Comparison of ENCODE assay signal across 1 cellular context in the genomic region with DNA sequence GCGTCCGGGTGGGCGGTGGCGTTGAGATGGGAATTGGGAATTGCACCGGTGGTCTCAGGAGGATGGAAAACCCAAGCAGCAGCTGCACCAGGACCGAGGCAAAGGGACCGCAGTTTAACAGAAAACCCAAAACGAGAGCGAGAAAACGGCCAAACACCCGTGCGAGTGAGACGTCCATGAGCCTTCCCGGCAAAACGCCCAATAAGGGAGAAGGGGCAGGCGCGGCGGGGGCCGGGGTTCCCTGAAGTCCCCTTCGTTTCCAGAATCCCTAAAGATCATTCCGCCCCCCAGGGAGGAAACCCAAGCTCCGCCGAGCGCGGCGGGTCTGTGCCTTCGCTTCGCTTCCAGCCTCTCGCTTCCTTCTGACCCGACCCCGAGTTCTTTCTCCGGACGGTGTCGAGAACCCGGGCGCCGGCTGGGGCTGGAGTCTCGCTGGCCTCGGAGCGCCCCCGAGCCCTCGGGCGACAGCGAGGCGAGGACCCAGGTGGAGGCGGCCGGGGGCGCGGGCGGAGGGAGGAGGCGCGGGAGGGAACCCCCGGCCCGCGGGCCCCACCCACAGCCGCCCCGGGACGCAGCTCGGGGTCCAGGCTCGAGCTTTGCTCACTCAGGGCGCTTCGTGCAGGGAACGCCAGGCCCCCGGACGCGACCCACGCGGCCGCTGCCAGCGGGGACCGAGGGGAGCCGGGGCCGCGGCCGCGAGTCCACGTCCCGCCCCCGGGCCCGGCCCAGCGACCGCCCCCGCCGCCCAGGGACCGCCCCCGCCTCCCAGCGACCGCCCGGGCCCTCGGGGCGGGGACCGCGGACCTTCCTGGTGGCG.
A peak's percentile ranks its signal among the peaks of the same experiment; 100 is the strongest.
TF ChIP-seq lines count a peak whose summit lies in the region.

A gene (plus strand): TSS at position 799 of the 817 bp plus-strand sequence. CDS start 691 bp downstream, outside the sequence.

TF ChIP-seq in K562, 482 proteins besides CTCF, POLR2A, EP300 and RAD21 (continued from another document and continues in another):
- TF ChIP-seq, protein P1, sequence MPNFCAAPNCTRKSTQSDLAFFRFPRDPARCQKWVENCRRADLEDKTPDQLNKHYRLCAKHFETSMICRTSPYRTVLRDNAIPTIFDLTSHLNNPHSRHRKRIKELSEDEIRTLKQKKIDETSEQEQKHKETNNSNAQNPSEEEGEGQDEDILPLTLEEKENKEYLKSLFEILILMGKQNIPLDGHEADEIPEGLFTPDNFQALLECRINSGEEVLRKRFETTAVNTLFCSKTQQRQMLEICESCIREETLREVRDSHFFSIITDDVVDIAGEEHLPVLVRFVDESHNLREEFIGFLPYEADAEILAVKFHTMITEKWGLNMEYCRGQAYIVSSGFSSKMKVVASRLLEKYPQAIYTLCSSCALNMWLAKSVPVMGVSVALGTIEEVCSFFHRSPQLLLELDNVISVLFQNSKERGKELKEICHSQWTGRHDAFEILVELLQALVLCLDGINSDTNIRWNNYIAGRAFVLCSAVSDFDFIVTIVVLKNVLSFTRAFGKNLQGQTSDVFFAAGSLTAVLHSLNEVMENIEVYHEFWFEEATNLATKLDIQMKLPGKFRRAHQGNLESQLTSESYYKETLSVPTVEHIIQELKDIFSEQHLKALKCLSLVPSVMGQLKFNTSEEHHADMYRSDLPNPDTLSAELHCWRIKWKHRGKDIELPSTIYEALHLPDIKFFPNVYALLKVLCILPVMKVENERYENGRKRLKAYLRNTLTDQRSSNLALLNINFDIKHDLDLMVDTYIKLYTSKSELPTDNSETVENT (CRISPR knock-in tag; IDR thresholded peaks at IDR 0.05), result peak; percentile 67
- TF ChIP-seq XRCC4 (IDR thresholded peaks at IDR 0.05; ENCODE audit: extremely low read depth, insufficient read depth, insufficient read length) (no peak), POLR2AphosphoS5 (IDR thresholded peaks at IDR 0.05; ENCODE audit: control insufficient read depth, insufficient read depth, low read depth, low read length) (0 out of 2 replicates have a peak, but pooled peaks have one; percentile 59), NCOA6 (IDR thresholded peaks at IDR 0.05) (no peak), TRIM28 (IDR thresholded peaks at IDR 0.05) (no peak), ADNP (tag; IDR thresholded peaks at IDR 0.05) (no peak), ZFX (CRISPR knock-in tag; IDR thresholded peaks at IDR 0.05) (peak; percentile 54), MED1 (CRISPR knock-in tag; IDR thresholded peaks at IDR 0.05; ENCODE audit: borderline replicate concordance) (0 out of 2 replicates have a peak, but pooled peaks have one; percentile 88), SAFB (IDR thresholded peaks at IDR 0.05; ENCODE audit: borderline replicate concordance, low read depth, low read length) (peak; percentile 87), ARID1B (IDR thresholded peaks at IDR 0.05) (no peak), PRMT5 (CRISPR knock-in tag; IDR thresholded peaks at IDR 0.05) (no peak), CEBPG (CRISPR knock-in tag; IDR thresholded peaks at IDR 0.05) (no peak), CEBPG (tag; conservative IDR thresholded peaks at IDR 0.05 in 1 of 2, IDR thresholded peaks at IDR 0.05 in 1 of 2) (no peak), JUN (IDR thresholded peaks at IDR 0.05; ENCODE audit: borderline replicate concordance, low read depth, low read length) (no peak), JUN (CRISPR knock-in tag; IDR thresholded peaks at IDR 0.05; ENCODE audit: borderline replicate concordance) (no peak), ZNF121 (CRISPR knock-in tag; conservative IDR thresholded peaks at IDR 0.05) (no peak), FOXK2 (conservative IDR thresholded peaks at IDR 0.05 in 1 of 2, IDR thresholded peaks at IDR 0.05 in 1 of 2; ENCODE audit: low read depth in 2 of 2) (no peak), TAF1 (IDR thresholded peaks at IDR 0.05; ENCODE audit: control insufficient read depth, extremely low read depth, insufficient read depth, low read length, severe bottlenecking) (peak; percentile 21), PPARD (CRISPR knock-in tag; IDR thresholded peaks at IDR 0.05) (no peak)
- TF ChIP-seq, protein P2, sequence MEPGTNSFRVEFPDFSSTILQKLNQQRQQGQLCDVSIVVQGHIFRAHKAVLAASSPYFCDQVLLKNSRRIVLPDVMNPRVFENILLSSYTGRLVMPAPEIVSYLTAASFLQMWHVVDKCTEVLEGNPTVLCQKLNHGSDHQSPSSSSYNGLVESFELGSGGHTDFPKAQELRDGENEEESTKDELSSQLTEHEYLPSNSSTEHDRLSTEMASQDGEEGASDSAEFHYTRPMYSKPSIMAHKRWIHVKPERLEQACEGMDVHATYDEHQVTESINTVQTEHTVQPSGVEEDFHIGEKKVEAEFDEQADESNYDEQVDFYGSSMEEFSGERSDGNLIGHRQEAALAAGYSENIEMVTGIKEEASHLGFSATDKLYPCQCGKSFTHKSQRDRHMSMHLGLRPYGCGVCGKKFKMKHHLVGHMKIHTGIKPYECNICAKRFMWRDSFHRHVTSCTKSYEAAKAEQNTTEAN (CRISPR knock-in tag; IDR thresholded peaks at IDR 0.05), result no peak
- TF ChIP-seq, protein P3, sequence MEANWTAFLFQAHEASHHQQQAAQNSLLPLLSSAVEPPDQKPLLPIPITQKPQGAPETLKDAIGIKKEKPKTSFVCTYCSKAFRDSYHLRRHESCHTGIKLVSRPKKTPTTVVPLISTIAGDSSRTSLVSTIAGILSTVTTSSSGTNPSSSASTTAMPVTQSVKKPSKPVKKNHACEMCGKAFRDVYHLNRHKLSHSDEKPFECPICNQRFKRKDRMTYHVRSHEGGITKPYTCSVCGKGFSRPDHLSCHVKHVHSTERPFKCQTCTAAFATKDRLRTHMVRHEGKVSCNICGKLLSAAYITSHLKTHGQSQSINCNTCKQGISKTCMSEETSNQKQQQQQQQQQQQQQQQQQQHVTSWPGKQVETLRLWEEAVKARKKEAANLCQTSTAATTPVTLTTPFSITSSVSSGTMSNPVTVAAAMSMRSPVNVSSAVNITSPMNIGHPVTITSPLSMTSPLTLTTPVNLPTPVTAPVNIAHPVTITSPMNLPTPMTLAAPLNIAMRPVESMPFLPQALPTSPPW (CRISPR knock-in tag; IDR thresholded peaks at IDR 0.05), result peak; percentile 89
- TF ChIP-seq, protein P4, sequence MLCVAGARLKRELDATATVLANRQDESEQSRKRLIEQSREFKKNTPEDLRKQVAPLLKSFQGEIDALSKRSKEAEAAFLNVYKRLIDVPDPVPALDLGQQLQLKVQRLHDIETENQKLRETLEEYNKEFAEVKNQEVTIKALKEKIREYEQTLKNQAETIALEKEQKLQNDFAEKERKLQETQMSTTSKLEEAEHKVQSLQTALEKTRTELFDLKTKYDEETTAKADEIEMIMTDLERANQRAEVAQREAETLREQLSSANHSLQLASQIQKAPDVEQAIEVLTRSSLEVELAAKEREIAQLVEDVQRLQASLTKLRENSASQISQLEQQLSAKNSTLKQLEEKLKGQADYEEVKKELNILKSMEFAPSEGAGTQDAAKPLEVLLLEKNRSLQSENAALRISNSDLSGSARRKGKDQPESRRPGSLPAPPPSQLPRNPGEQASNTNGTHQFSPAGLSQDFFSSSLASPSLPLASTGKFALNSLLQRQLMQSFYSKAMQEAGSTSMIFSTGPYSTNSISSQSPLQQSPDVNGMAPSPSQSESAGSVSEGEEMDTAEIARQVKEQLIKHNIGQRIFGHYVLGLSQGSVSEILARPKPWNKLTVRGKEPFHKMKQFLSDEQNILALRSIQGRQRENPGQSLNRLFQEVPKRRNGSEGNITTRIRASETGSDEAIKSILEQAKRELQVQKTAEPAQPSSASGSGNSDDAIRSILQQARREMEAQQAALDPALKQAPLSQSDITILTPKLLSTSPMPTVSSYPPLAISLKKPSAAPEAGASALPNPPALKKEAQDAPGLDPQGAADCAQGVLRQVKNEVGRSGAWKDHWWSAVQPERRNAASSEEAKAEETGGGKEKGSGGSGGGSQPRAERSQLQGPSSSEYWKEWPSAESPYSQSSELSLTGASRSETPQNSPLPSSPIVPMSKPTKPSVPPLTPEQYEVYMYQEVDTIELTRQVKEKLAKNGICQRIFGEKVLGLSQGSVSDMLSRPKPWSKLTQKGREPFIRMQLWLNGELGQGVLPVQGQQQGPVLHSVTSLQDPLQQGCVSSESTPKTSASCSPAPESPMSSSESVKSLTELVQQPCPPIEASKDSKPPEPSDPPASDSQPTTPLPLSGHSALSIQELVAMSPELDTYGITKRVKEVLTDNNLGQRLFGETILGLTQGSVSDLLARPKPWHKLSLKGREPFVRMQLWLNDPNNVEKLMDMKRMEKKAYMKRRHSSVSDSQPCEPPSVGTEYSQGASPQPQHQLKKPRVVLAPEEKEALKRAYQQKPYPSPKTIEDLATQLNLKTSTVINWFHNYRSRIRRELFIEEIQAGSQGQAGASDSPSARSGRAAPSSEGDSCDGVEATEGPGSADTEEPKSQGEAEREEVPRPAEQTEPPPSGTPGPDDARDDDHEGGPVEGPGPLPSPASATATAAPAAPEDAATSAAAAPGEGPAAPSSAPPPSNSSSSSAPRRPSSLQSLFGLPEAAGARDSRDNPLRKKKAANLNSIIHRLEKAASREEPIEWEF (CRISPR knock-in tag; IDR thresholded peaks at IDR 0.05), result no peak
- TF ChIP-seq, protein P5, sequence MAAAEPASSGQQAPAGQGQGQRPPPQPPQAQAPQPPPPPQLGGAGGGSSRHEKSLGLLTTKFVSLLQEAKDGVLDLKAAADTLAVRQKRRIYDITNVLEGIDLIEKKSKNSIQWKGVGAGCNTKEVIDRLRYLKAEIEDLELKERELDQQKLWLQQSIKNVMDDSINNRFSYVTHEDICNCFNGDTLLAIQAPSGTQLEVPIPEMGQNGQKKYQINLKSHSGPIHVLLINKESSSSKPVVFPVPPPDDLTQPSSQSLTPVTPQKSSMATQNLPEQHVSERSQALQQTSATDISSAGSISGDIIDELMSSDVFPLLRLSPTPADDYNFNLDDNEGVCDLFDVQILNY (CRISPR knock-in tag; IDR thresholded peaks at IDR 0.05), result no peak
- TF ChIP-seq, protein P6, sequence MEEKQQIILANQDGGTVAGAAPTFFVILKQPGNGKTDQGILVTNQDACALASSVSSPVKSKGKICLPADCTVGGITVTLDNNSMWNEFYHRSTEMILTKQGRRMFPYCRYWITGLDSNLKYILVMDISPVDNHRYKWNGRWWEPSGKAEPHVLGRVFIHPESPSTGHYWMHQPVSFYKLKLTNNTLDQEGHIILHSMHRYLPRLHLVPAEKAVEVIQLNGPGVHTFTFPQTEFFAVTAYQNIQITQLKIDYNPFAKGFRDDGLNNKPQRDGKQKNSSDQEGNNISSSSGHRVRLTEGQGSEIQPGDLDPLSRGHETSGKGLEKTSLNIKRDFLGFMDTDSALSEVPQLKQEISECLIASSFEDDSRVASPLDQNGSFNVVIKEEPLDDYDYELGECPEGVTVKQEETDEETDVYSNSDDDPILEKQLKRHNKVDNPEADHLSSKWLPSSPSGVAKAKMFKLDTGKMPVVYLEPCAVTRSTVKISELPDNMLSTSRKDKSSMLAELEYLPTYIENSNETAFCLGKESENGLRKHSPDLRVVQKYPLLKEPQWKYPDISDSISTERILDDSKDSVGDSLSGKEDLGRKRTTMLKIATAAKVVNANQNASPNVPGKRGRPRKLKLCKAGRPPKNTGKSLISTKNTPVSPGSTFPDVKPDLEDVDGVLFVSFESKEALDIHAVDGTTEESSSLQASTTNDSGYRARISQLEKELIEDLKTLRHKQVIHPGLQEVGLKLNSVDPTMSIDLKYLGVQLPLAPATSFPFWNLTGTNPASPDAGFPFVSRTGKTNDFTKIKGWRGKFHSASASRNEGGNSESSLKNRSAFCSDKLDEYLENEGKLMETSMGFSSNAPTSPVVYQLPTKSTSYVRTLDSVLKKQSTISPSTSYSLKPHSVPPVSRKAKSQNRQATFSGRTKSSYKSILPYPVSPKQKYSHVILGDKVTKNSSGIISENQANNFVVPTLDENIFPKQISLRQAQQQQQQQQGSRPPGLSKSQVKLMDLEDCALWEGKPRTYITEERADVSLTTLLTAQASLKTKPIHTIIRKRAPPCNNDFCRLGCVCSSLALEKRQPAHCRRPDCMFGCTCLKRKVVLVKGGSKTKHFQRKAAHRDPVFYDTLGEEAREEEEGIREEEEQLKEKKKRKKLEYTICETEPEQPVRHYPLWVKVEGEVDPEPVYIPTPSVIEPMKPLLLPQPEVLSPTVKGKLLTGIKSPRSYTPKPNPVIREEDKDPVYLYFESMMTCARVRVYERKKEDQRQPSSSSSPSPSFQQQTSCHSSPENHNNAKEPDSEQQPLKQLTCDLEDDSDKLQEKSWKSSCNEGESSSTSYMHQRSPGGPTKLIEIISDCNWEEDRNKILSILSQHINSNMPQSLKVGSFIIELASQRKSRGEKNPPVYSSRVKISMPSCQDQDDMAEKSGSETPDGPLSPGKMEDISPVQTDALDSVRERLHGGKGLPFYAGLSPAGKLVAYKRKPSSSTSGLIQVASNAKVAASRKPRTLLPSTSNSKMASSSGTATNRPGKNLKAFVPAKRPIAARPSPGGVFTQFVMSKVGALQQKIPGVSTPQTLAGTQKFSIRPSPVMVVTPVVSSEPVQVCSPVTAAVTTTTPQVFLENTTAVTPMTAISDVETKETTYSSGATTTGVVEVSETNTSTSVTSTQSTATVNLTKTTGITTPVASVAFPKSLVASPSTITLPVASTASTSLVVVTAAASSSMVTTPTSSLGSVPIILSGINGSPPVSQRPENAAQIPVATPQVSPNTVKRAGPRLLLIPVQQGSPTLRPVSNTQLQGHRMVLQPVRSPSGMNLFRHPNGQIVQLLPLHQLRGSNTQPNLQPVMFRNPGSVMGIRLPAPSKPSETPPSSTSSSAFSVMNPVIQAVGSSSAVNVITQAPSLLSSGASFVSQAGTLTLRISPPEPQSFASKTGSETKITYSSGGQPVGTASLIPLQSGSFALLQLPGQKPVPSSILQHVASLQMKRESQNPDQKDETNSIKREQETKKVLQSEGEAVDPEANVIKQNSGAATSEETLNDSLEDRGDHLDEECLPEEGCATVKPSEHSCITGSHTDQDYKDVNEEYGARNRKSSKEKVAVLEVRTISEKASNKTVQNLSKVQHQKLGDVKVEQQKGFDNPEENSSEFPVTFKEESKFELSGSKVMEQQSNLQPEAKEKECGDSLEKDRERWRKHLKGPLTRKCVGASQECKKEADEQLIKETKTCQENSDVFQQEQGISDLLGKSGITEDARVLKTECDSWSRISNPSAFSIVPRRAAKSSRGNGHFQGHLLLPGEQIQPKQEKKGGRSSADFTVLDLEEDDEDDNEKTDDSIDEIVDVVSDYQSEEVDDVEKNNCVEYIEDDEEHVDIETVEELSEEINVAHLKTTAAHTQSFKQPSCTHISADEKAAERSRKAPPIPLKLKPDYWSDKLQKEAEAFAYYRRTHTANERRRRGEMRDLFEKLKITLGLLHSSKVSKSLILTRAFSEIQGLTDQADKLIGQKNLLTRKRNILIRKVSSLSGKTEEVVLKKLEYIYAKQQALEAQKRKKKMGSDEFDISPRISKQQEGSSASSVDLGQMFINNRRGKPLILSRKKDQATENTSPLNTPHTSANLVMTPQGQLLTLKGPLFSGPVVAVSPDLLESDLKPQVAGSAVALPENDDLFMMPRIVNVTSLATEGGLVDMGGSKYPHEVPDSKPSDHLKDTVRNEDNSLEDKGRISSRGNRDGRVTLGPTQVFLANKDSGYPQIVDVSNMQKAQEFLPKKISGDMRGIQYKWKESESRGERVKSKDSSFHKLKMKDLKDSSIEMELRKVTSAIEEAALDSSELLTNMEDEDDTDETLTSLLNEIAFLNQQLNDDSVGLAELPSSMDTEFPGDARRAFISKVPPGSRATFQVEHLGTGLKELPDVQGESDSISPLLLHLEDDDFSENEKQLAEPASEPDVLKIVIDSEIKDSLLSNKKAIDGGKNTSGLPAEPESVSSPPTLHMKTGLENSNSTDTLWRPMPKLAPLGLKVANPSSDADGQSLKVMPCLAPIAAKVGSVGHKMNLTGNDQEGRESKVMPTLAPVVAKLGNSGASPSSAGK (IDR thresholded peaks at IDR 0.05), result no peak
